Comparison of ENCODE assay signal across 25 cellular contexts in genomic region chr22:48605856-48606255, GRCh38.
DNase-seq lines count a peak whose midpoint lies in the region; ATAC-seq and TF ChIP-seq lines count a peak whose summit lies in the region.
"Had no signal": no experiment of that assay in that cellular context is flagged by ENCODE, and none has a peak within 500 bp of the region (broad histone marks: within the 10 kb centered on the region; RNA-seq: fewer than 3 reads in every experiment).

No MANE protein-coding gene starts in this region.

- WGBS in hepatocyte (ENCODE audit: low lambda C conversion rate, missing lambda C conversion rate) = 68% methylated on average over 6 of the region's 6 CpGs

- no peak overlapping the region for H2AFZ ChIP-seq in hepatocyte

- H3K9me3 ChIP-seq in hepatocyte (ENCODE audit: low read depth) = no peaks in the 10 kb centered on the region
- H3K9me3 ChIP-seq: SJCRH30 had no signal

- H3K79me2 ChIP-seq in hepatocyte = no peaks in the 10 kb centered on the region

- ATAC-seq in activated naive CD8-positive, alpha-beta T cell treated with anti-CD3 and anti-CD28 coated beads, Interleukin-2, amount 50 U/mL, for 24 hours = no peak
- no peak for ATAC-seq in HG02571 (IDR thresholded peaks at IDR 0.05; ENCODE audit: unreplicated experiment)
- ATAC-seq: CD8-positive, alpha-beta T cell; PC-3 had no signal

- H3K27ac Mint-ChIP-seq in activated naive CD8-positive, alpha-beta T cell treated with anti-CD3 and anti-CD28 coated beads, Interleukin-2, amount 50 U/mL, for 24 hours = no peak overlapping the region
- H3K27ac Mint-ChIP-seq: activated CD4-positive, alpha-beta T cell treated with anti-CD3 and anti-CD28 coated beads, Interleukin-2, amount 10 ng/mL, durations not matched to agents 24 days and 14 days; CD8-positive, alpha-beta T cell; T-helper 1 cell treated with Interleukin-12 subunit alpha and Interleukin-12 subunit beta and Interleukin-4 antibody, amounts not matched to agents 30 μg/mL and 1 μg/mL, for 36 hours had no signal

- H3K36me3 ChIP-seq in hepatocyte (replicated peaks; ENCODE audit: insufficient read depth, low read depth) = no peaks in the 10 kb centered on the region
- H3K36me3 ChIP-seq: SJCRH30 had no signal

- peaks cover 8% of the 10 kb centered on the region for H3K9me3 Mint-ChIP-seq in activated naive CD8-positive, alpha-beta T cell treated with anti-CD3 and anti-CD28 coated beads, Interleukin-2, amount 50 U/mL, for 24 hours

- no peaks in the 10 kb centered on the region for H4K20me1 ChIP-seq in hepatocyte (ENCODE audit: insufficient read depth, poor library complexity, severe bottlenecking)

- H3K36me3 Mint-ChIP-seq in activated naive CD8-positive, alpha-beta T cell treated with anti-CD3 and anti-CD28 coated beads, Interleukin-2, amount 50 U/mL, for 24 hours (ENCODE audit: low read depth) = no peaks in the 10 kb centered on the region
- H3K36me3 Mint-ChIP-seq: CD8-positive, alpha-beta T cell had no signal

- no peaks in the 10 kb centered on the region for H3K27me3 ChIP-seq in hepatocyte
- H3K27me3 ChIP-seq: SJCRH30 had no signal

- DNase-seq in AG08395 (ENCODE audit: low spot score) (peak; percentile 36), DMS79 (lab: John Stamatoyannopoulos, UW) (peak; percentile 19), NCI-H510A treated with DMSO at 0.1 percent for 48 hours (lab: John Stamatoyannopoulos, UW) (peak; percentile 29), hepatocyte (ENCODE audit: low spot score) (peak; percentile 82)
- DNase-seq in activated naive CD4-positive, alpha-beta T cell (lab: John Stamatoyannopoulos, UW) = no peak
- no peak for DNase-seq in activated naive CD8-positive, alpha-beta T cell treated with anti-CD3 and anti-CD28 coated beads, Interleukin-2, amount 50 U/mL, for 24 hours
- no peak for DNase-seq in activated effector memory CD4-positive, alpha-beta T cell treated with anti-CD3 and anti-CD28 coated beads, Interleukin-2, amount 50 U/mL, for 16 hours
- DNase-seq: activated CD4-positive, alpha-beta T cell treated with anti-CD3 and anti-CD28 coated beads, Interleukin-2, amount 10 ng/mL, durations not matched to agents 24 days and 14 days; activated gamma-delta T cell; amniotic stem cell; CD8-positive, alpha-beta T cell; effector CD4-positive, alpha-beta T cell; foreskin melanocyte; IMR-90; kidney; NCI-H2081; NCI-H82; PC-3; stimulated activated CD4-positive, alpha-beta T cell treated with anti-CD3 and anti-CD28 coated beads, Interleukin-12 subunit alpha, Interleukin-12 subunit beta, amount 100 ng/mL, for 4 hours; trophoblast cell had no signal

- H3K27ac ChIP-seq in hepatocyte = no peak overlapping the region
- H3K27ac ChIP-seq: SJCRH30 had no signal

- no peaks in the 10 kb centered on the region for H3K4me1 Mint-ChIP-seq in activated naive CD8-positive, alpha-beta T cell treated with anti-CD3 and anti-CD28 coated beads, Interleukin-2, amount 50 U/mL, for 24 hours
- H3K4me1 Mint-ChIP-seq: activated CD4-positive, alpha-beta T cell treated with anti-CD3 and anti-CD28 coated beads, Interleukin-2, amount 10 ng/mL, durations not matched to agents 24 days and 14 days; central memory CD8-positive, alpha-beta T cell had no signal

- no peaks in the 10 kb centered on the region for H3K27me3 Mint-ChIP-seq in activated naive CD8-positive, alpha-beta T cell treated with anti-CD3 and anti-CD28 coated beads, Interleukin-2, amount 50 U/mL, for 24 hours
- H3K27me3 Mint-ChIP-seq: activated CD4-positive, alpha-beta T cell treated with anti-CD3 and anti-CD28 coated beads, Interleukin-2, amount 10 ng/mL, durations not matched to agents 24 days and 14 days; central memory CD8-positive, alpha-beta T cell had no signal

- no peaks in the 10 kb centered on the region for H3K9me2 ChIP-seq in hepatocyte (replicated peaks; ENCODE audit: insufficient read depth)

- H3K4me3 Mint-ChIP-seq in activated naive CD8-positive, alpha-beta T cell treated with anti-CD3 and anti-CD28 coated beads, Interleukin-2, amount 50 U/mL, for 24 hours = no peak overlapping the region
- H3K4me3 Mint-ChIP-seq: activated CD4-positive, alpha-beta T cell treated with anti-CD3 and anti-CD28 coated beads, Interleukin-2, amount 10 ng/mL, durations not matched to agents 24 days and 14 days; CD8-positive, alpha-beta T cell; central memory CD8-positive, alpha-beta T cell; T-helper 1 cell treated with Interleukin-12 subunit alpha and Interleukin-12 subunit beta and Interleukin-4 antibody, amounts not matched to agents 30 μg/mL and 1 μg/mL, for 36 hours had no signal

- peaks cover 2% of the 10 kb centered on the region for H3K4me1 ChIP-seq in hepatocyte (ENCODE audit: insufficient read depth)

- TF ChIP-seq CTCF in hepatocyte (IDR thresholded peaks at IDR 0.05; ENCODE audit: poor library complexity) = no peak

- no peak overlapping the region for H3K4me2 ChIP-seq in hepatocyte

- no peak overlapping the region for H3K4me3 ChIP-seq in hepatocyte
- H3K4me3 ChIP-seq: lung, SJCRH30 had no signal

Comparison
In these comparisons a context has a peak if more than half of its experiments do, and no peak if none do; other contexts are left out.
1. DNase-seq: peak in AG08395 (single experiment), DMS79 (single experiment), NCI-H510A treated with DMSO at 0.1 percent for 48 hours (single experiment) and hepatocyte (single experiment); none in activated naive CD4-positive, alpha-beta T cell (0 of 4), activated naive CD8-positive, alpha-beta T cell treated with anti-CD3 and anti-CD28 coated beads, Interleukin-2, amount 50 U/mL, for 24 hours (single experiment) and activated effector memory CD4-positive, alpha-beta T cell treated with anti-CD3 and anti-CD28 coated beads, Interleukin-2, amount 50 U/mL, for 16 hours (single experiment).